In the genomic region with DNA sequence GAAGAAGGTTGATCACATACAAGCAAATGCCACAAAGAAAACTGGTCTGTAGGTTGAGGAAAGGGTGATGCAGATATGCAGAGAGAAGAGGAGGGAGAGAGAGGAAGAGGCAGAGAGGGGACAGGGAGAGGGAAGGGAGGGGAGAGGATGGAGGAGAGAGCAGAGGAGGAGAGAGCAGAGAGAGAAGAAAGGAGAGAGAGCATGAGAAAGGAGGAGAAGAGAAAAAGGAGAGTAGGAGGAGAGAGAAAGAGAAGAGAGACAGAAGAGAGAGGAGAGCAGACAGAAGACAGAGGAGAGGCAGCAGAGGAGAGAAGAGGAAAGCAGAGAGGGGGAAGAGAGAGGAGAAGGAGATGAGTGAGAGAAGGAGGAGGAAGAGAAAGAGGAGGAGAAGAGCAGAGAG, we compare ENCODE assay signal across 1 cellular context.
A peak's percentile ranks its signal among the peaks of the same experiment; 100 is the strongest.
TF ChIP-seq lines count a peak whose summit lies in the region.

No MANE protein-coding gene starts in this region.

TF ChIP-seq in HepG2, 621 proteins besides CTCF, POLR2A, EP300 and RAD21 (continues in another document):
- TF ChIP-seq ZC3H4 (CRISPR knock-in tag; IDR thresholded peaks at IDR 0.05; ENCODE audit: borderline replicate concordance) (no peak), NRL (CRISPR knock-in tag; IDR thresholded peaks at IDR 0.05; ENCODE audit: borderline replicate concordance) (no peak), SPEN (CRISPR knock-in tag; IDR thresholded peaks at IDR 0.05; ENCODE audit: low read depth) (no peak), TCF7L2 (IDR thresholded peaks at IDR 0.05; ENCODE audit: low read depth, low read length) (no peak), FOSL2 (CRISPR knock-in tag; IDR thresholded peaks at IDR 0.05) (no peak), ZNF558 (CRISPR knock-in tag; IDR thresholded peaks at IDR 0.05; ENCODE audit: borderline replicate concordance) (no peak), PLSCR1 (CRISPR knock-in tag; IDR thresholded peaks at IDR 0.05; ENCODE audit: borderline replicate concordance) (no peak), ZNF841 (CRISPR knock-in tag; IDR thresholded peaks at IDR 0.05; ENCODE audit: borderline replicate concordance) (no peak), POLR2AphosphoS2 (IDR thresholded peaks at IDR 0.05; ENCODE audit: low read depth, low read length) (no peak), FOXP1 (IDR thresholded peaks at IDR 0.05) (peak; percentile 58; the same call in 1 of the 2 replicates), FOXP1 (CRISPR knock-in tag; IDR thresholded peaks at IDR 0.05) (no peak), NFRKB (IDR thresholded peaks at IDR 0.05) (0 out of 2 replicates have a peak, but pooled peaks have one; percentile 23), RAD51 (IDR thresholded peaks at IDR 0.05; ENCODE audit: borderline replicate concordance) (peak; percentile 40; the same call in 1 of the 2 replicates), ATF7 (IDR thresholded peaks at IDR 0.05) (peak; percentile 25; the same call in 1 of the 2 replicates), ATF7 (CRISPR knock-in tag; IDR thresholded peaks at IDR 0.05) (no peak), KDM3A (CRISPR knock-in tag; IDR thresholded peaks at IDR 0.05; ENCODE audit: low read depth) (no peak), PHF5A (CRISPR knock-in tag; IDR thresholded peaks at IDR 0.05; ENCODE audit: low read depth, unreplicated experiment) (no peak), ZKSCAN1 (IDR thresholded peaks at IDR 0.05; ENCODE audit: low read length) (no peak), PAF1 (CRISPR knock-in tag; IDR thresholded peaks at IDR 0.05) (no peak), PHB2 (IDR thresholded peaks at IDR 0.05; ENCODE audit: partially characterized antibody) (peak; percentile 79), KLF11 (CRISPR knock-in tag; IDR thresholded peaks at IDR 0.05) (no peak), ZNF34 (CRISPR knock-in tag; IDR thresholded peaks at IDR 0.05; ENCODE audit: borderline replicate concordance) (no peak), LCORL (IDR thresholded peaks at IDR 0.05) (no peak; the same call in 1 of the 2 replicates), LCORL (CRISPR knock-in tag; IDR thresholded peaks at IDR 0.05) (no peak), ZNF709 (CRISPR knock-in tag; IDR thresholded peaks at IDR 0.05) (no peak), FOXK2 (IDR thresholded peaks at IDR 0.05) (peak; percentile 76), ARNT (IDR thresholded peaks at IDR 0.05) (peak; percentile 68; the same call in 1 of the 2 replicates), ZNF562 (CRISPR knock-in tag; IDR thresholded peaks at IDR 0.05; ENCODE audit: borderline replicate concordance) (no peak), ZBTB4 (CRISPR knock-in tag; IDR thresholded peaks at IDR 0.05; ENCODE audit: borderline replicate concordance) (no peak), KDM5B (CRISPR knock-in tag; IDR thresholded peaks at IDR 0.05; ENCODE audit: borderline replicate concordance) (no peak), ZNF549 (CRISPR knock-in tag; IDR thresholded peaks at IDR 0.05) (no peak), NCOA5 (CRISPR knock-in tag; IDR thresholded peaks at IDR 0.05) (no peak), SRSF4 (IDR thresholded peaks at IDR 0.05; ENCODE audit: low read depth, low read length, poor library complexity, severe bottlenecking) (no peak), IKZF1 (IDR thresholded peaks at IDR 0.05) (peak; percentile 96), ZNF460 (CRISPR knock-in tag; IDR thresholded peaks at IDR 0.05; ENCODE audit: borderline replicate concordance) (no peak), POLR2G (IDR thresholded peaks at IDR 0.05; ENCODE audit: low read depth, low read length) (no peak), ZNF510 (CRISPR knock-in tag; IDR thresholded peaks at IDR 0.05; ENCODE audit: low read depth) (no peak), CCAR2 (optimal IDR thresholded peaks at IDR 0.05; ENCODE audit: low read depth, low read length) (no peak), ZBTB40 (IDR thresholded peaks at IDR 0.05) (peak; percentile 11; the same call in 1 of the 2 replicates), ZBTB40 (CRISPR knock-in tag; IDR thresholded peaks at IDR 0.05) (no peak), SCMH1 (CRISPR knock-in tag; IDR thresholded peaks at IDR 0.05; ENCODE audit: borderline replicate concordance) (no peak), ZNF17 (CRISPR knock-in tag; IDR thresholded peaks at IDR 0.05) (no peak), ZSCAN9 (CRISPR knock-in tag; IDR thresholded peaks at IDR 0.05; ENCODE audit: borderline replicate concordance) (no peak)
- TF ChIP-seq, protein P1, sequence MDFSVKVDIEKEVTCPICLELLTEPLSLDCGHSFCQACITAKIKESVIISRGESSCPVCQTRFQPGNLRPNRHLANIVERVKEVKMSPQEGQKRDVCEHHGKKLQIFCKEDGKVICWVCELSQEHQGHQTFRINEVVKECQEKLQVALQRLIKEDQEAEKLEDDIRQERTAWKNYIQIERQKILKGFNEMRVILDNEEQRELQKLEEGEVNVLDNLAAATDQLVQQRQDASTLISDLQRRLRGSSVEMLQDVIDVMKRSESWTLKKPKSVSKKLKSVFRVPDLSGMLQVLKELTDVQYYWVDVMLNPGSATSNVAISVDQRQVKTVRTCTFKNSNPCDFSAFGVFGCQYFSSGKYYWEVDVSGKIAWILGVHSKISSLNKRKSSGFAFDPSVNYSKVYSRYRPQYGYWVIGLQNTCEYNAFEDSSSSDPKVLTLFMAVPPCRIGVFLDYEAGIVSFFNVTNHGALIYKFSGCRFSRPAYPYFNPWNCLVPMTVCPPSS (IDR thresholded peaks at IDR 0.05): 0 out of 2 replicates have a peak, but pooled peaks have one; percentile 16
- TF ChIP-seq, protein P2, sequence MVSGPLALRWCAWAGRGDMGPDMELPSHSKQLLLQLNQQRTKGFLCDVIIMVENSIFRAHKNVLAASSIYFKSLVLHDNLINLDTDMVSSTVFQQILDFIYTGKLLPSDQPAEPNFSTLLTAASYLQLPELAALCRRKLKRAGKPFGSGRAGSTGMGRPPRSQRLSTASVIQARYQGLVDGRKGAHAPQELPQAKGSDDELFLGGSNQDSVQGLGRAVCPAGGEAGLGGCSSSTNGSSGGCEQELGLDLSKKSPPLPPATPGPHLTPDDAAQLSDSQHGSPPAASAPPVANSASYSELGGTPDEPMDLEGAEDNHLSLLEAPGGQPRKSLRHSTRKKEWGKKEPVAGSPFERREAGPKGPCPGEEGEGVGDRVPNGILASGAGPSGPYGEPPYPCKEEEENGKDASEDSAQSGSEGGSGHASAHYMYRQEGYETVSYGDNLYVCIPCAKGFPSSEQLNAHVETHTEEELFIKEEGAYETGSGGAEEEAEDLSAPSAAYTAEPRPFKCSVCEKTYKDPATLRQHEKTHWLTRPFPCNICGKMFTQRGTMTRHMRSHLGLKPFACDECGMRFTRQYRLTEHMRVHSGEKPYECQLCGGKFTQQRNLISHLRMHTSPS (CRISPR knock-in tag; IDR thresholded peaks at IDR 0.05; ENCODE audit: low read depth): no peak
